In genomic region chr14:105419055-105419304, GRCh38 we compare ENCODE assay signal across 8 cellular contexts. TPM values are rescaled to one million over a fixed set of nuclear protein-coding genes. Genes with fewer than 3 reads are reported as not detected.
DNase-seq lines count a peak whose midpoint lies in the region; ATAC-seq and TF ChIP-seq lines count a peak whose summit lies in the region.

No MANE protein-coding gene starts in this region.

- no peaks in the 10 kb centered on the region for H3F3A ChIP-seq in GM23248 (ENCODE audit: insufficient read depth)
- H3F3A ChIP-seq in SU-DHL-6 (ENCODE audit: insufficient read depth), result no peaks in the 10 kb centered on the region

- H3K9me3 ChIP-seq in GM23248 (ENCODE audit: low read depth) (no peaks in the 10 kb centered on the region), SU-DHL-6 (ENCODE audit: insufficient read depth, low read length) (no peaks in the 10 kb centered on the region), skeletal muscle satellite cell (replicated peaks; ENCODE audit: low read length) (no peaks in the 10 kb centered on the region)

- H3K27ac ChIP-seq in GM23248 (no peak overlapping the region), SU-DHL-6 (ENCODE audit: low read depth, low read length) (no peak overlapping the region)

- ATAC-seq in GM19455 (IDR thresholded peaks at IDR 0.05; ENCODE audit: unreplicated experiment) (no peak), HG02571 (IDR thresholded peaks at IDR 0.05; ENCODE audit: unreplicated experiment) (no peak), GM21576 (IDR thresholded peaks at IDR 0.05; ENCODE audit: unreplicated experiment) (no peak)

- in situ Hi-C loops in GM23248 (cut with MboI), result no loop called here

- H2AFZ ChIP-seq in GM23248 (peak overlapping the region; percentile 92), SU-DHL-6 (ENCODE audit: low read depth, low read length, severe bottlenecking) (no peak overlapping the region)

- H4K20me1 ChIP-seq in GM23248 (ENCODE audit: insufficient read depth) (no peaks in the 10 kb centered on the region), SU-DHL-6 (ENCODE audit: low read depth, low read length) (no peaks in the 10 kb centered on the region)

- DNase-seq in GM23248 (no peak), foreskin fibroblast (no peak), AG08395 (ENCODE audit: low spot score) (no peak)

- no peaks in the 10 kb centered on the region for H3K9me2 ChIP-seq in GM23248 (ENCODE audit: insufficient read depth)
- H3K9me2 ChIP-seq in SU-DHL-6 (replicated peaks; ENCODE audit: insufficient read depth, low read length), result no peaks in the 10 kb centered on the region

- H3K4me1 ChIP-seq in GM23248 (ENCODE audit: insufficient read depth), result no peaks in the 10 kb centered on the region
- peaks cover 36% of the 10 kb centered on the region for H3K4me1 ChIP-seq in skeletal muscle satellite cell (ENCODE audit: control insufficient read depth, insufficient read depth, low read length)

- H3K4me2 ChIP-seq in GM23248 (ENCODE audit: unreplicated experiment) (peak overlapping the region; percentile 86), SU-DHL-6 (ENCODE audit: low read depth, low read length, poor library complexity, severe bottlenecking) (peak overlapping the region; percentile 61), skeletal muscle satellite cell (ENCODE audit: low read length) (peak overlapping the region; percentile 98)

- H3K4me3 ChIP-seq in GM23248 (peak overlapping the region; percentile 84), SU-DHL-6 (ENCODE audit: insufficient read depth, low read length, poor library complexity, severe bottlenecking) (peak overlapping the region; percentile 56), foreskin fibroblast (ENCODE audit: low read depth in 1 of 2, low read length in 2 of 2) (peak overlapping the region; percentile 77), skeletal muscle satellite cell (ENCODE audit: low read length) (peak overlapping the region; percentile 86)

- H3K36me3 ChIP-seq in GM23248 (ENCODE audit: low read depth) (no peaks in the 10 kb centered on the region), SU-DHL-6 (ENCODE audit: low read length) (no peaks in the 10 kb centered on the region), skeletal muscle satellite cell (ENCODE audit: insufficient read depth, low read length) (no peaks in the 10 kb centered on the region)

- TF ChIP-seq CTCF in SU-DHL-6 (IDR thresholded peaks at IDR 0.05; ENCODE audit: insufficient read depth, low read length, poor library complexity, severe bottlenecking), result no peak
- TF ChIP-seq CTCF in foreskin fibroblast (IDR thresholded peaks at IDR 0.05; ENCODE audit: low read depth, low read length), result no peak

- H3K27me3 ChIP-seq in GM23248 (replicated peaks; ENCODE audit: insufficient read depth), result no peaks in the 10 kb centered on the region
- no peaks in the 10 kb centered on the region for H3K27me3 ChIP-seq in SU-DHL-6 (ENCODE audit: low read length)
- no peaks in the 10 kb centered on the region for H3K27me3 ChIP-seq in skeletal muscle satellite cell (ENCODE audit: control insufficient read depth, insufficient read depth, low read length)

- H3K9ac ChIP-seq in GM23248, result peak overlapping the region; percentile 90
- peak overlapping the region; percentile 62 for H3K9ac ChIP-seq in SU-DHL-6 (ENCODE audit: low read length)
- H3K9ac ChIP-seq in skeletal muscle satellite cell (ENCODE audit: low read depth, low read length), result peak overlapping the region; percentile 90

- 68 to 69% methylated on average over 8 of the region's 8 CpGs for WGBS in GM23248 (ENCODE audit: low coverage in 1 of 2, low lambda C conversion rate in 2 of 2, missing lambda C conversion rate in 2 of 2), 2 experiments

- H3K79me2 ChIP-seq in GM23248 (ENCODE audit: insufficient read depth) (peaks cover 42% of the 10 kb centered on the region), SU-DHL-6 (ENCODE audit: insufficient read depth, low read length) (peaks cover 38% of the 10 kb centered on the region)

RNA-seq across cellular contexts. Expression of gene MTA1, which starts 0.6 kb away (rescaled TPM):
- 37.0 and 50.3 TPM in 2 replicates for total RNA-seq in GM23248 (2014; rRNA removed; shearing (Covaris generic))
- polyA plus RNA-seq in GM23248 (2016; fragmentation: Nextera tagmentation; extraction: Ambion mirVana), result 8.1 and 9.6 TPM in 2 replicates
- 41.7 and 55.8 TPM in 2 replicates for total RNA-seq in skeletal muscle satellite cell (2012; rRNA removed)

RNA-seq across cellular contexts. Expression of gene TEX22, which starts 20.6 kb away (rescaled TPM):
- 0.13 and 0.43 TPM in 2 replicates for total RNA-seq in GM23248 (2014; rRNA removed; shearing (Covaris generic))
- 0.27 and 0.46 TPM in 2 replicates for polyA plus RNA-seq in GM23248 (2016; fragmentation: Nextera tagmentation; extraction: Ambion mirVana)
- 0.22 and 0.25 TPM in 2 replicates for total RNA-seq in skeletal muscle satellite cell (2012; rRNA removed)

RNA-seq across cellular contexts. Expression of gene CRIP2, which starts 55.6 kb away (rescaled TPM):
- total RNA-seq in GM23248 (2014; rRNA removed; shearing (Covaris generic)), result 149 and 188 TPM in 2 replicates
- 317 and 319 TPM in 2 replicates for polyA plus RNA-seq in GM23248 (2016; fragmentation: Nextera tagmentation; extraction: Ambion mirVana)
- total RNA-seq in skeletal muscle satellite cell (2012; rRNA removed), result 29.7 and 60.7 TPM in 2 replicates
